ENCODE assay signal across 20 cellular contexts in the genomic region with DNA sequence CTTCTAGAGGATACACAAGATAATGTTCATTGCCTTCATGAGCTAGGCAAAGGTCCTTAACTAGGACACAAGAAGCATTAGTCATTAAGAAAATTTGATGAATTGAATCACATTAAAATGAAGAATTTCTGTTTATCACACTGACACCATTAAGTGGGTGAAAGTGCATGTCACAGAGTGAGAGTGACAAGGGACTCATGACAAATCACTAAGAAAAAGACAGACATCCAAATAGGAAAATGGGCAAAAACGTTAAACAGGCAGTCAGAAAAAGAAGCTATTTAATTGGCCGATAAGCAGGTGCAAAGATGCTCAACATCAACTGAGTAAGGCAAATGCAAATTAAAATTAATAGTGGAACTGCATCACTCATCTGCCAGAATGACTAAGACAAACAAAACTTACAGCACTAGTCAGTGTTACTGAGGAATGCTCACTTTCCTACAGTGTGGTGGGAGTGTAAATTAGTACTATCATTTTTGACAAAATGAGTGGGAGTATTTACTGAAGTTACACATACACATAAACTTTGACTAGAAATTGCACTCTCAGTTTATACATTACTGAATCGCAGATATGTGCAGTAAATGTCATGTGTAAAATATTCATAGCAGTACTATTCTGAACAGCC. TPM values are rescaled to one million over a fixed set of nuclear protein-coding genes. Genes with fewer than 3 reads are reported as not detected.
A peak's percentile ranks its signal among the peaks of the same experiment; 100 is the strongest.
DNase-seq lines count a peak whose midpoint lies in the region; ATAC-seq, FAIRE-seq and TF ChIP-seq lines count a peak whose summit lies in the region.
"Had no signal": no experiment of that assay in that cellular context is flagged by ENCODE, and none has a peak within 500 bp of the region (broad histone marks: within the 10 kb centered on the region; RNA-seq: fewer than 3 reads in every experiment).

No MANE protein-coding gene starts in this region.

- H3K9me3 ChIP-seq in IMR-90 (ENCODE audit: control insufficient read depth, insufficient read depth, low read length) (peaks cover 7% of the 10 kb centered on the region), astrocyte (ENCODE audit: insufficient read depth, low read depth, low read length) (peaks cover 3% of the 10 kb centered on the region), H9 (ENCODE audit: control insufficient read depth, low read depth, low read length) (no peaks in the 10 kb centered on the region)
- H3K9me3 ChIP-seq: body of pancreas, mucosa of descending colon, tibial artery had no signal

- H4K91ac ChIP-seq in IMR-90 (ENCODE audit: insufficient read depth, low read depth, low read length) = no peak overlapping the region
- no peak overlapping the region for H4K91ac ChIP-seq in H9 (ENCODE audit: insufficient read length, low read depth, low read length)

- H4K5ac ChIP-seq in IMR-90 (ENCODE audit: low read depth, low read length) (no peak overlapping the region), H9 (ENCODE audit: insufficient read length, low read depth, low read length) (no peak overlapping the region)

- H2BK5ac ChIP-seq in IMR-90 (ENCODE audit: low read depth, low read length, poor library complexity, severe bottlenecking) = peak overlapping the region; percentile 24
- H2BK5ac ChIP-seq in H9 (ENCODE audit: insufficient read length, low read length) = no peak overlapping the region

- H3K36me3 Mint-ChIP-seq in activated naive CD8-positive, alpha-beta T cell = peaks cover 3% of the 10 kb centered on the region
- peaks cover 4% of the 10 kb centered on the region for H3K36me3 Mint-ChIP-seq in activated naive CD8-positive, alpha-beta T cell treated with anti-CD3 and anti-CD28 coated beads for 36 hours
- H3K36me3 Mint-ChIP-seq in astrocyte (ENCODE audit: low read depth, unreplicated experiment) = peaks cover 4% of the 10 kb centered on the region
- H3K36me3 Mint-ChIP-seq in stimulated activated naive CD8-positive, alpha-beta T cell treated with anti-CD3 and anti-CD28 coated beads, Interleukin-15, Interleukin-2, amounts not matched to agents 100 ng/mL and 50 ng/mL, for 24 hours (ENCODE audit: low read depth) = no peaks in the 10 kb centered on the region
- no peaks in the 10 kb centered on the region for H3K36me3 Mint-ChIP-seq in glutamatergic neuron (ENCODE audit: unreplicated experiment)
- H3K36me3 Mint-ChIP-seq in H9 (ENCODE audit: insufficient read depth in 1 of 3, low read depth in 3 of 3) = peaks cover 0 to 4% (median 2%) of the 10 kb centered on the region in 3 experiments; a peak in 3 of 7 replicates

- peak overlapping the region; percentile 89 for H3K27ac Mint-ChIP-seq in activated naive CD8-positive, alpha-beta T cell
- no peak overlapping the region for H3K27ac Mint-ChIP-seq in activated naive CD8-positive, alpha-beta T cell treated with anti-CD3 and anti-CD28 coated beads for 36 hours
- H3K27ac Mint-ChIP-seq in astrocyte (ENCODE audit: unreplicated experiment) (peak overlapping the region; percentile 8), glutamatergic neuron (ENCODE audit: unreplicated experiment) (no peak overlapping the region), H9 (no peak overlapping the region)
- H3K27ac Mint-ChIP-seq in stimulated activated naive CD8-positive, alpha-beta T cell treated with anti-CD3 and anti-CD28 coated beads, Interleukin-15, Interleukin-2, amounts not matched to agents 100 ng/mL and 50 ng/mL, for 24 hours = peak overlapping the region; percentile 95
- H3K27ac Mint-ChIP-seq: endodermal cell had no signal

- H3K27ac ChIP-seq in IMR-90 (ENCODE audit: insufficient read depth, low read length) (no peak overlapping the region), astrocyte (ENCODE audit: low read depth, low read length) (no peak overlapping the region), H9 (ENCODE audit: insufficient read length, low read depth, low read length) (no peak overlapping the region)
- H3K27ac ChIP-seq: body of pancreas, spleen, tibial artery had no signal

- H3K56ac ChIP-seq in IMR-90 (ENCODE audit: extremely low read depth, insufficient read depth, low read length) (no peak overlapping the region), H9 (ENCODE audit: insufficient read length, low read depth, low read length) (no peak overlapping the region)

- no peak overlapping the region; the same call in 1 of the 2 replicates for H2BK20ac ChIP-seq in IMR-90 (ENCODE audit: low read depth, low read length)
- H2BK20ac ChIP-seq in H9 (ENCODE audit: low read depth, low read length, poor library complexity, severe bottlenecking) = no peak overlapping the region

- H2BK15ac ChIP-seq in IMR-90 (ENCODE audit: low read depth, low read length) (no peak overlapping the region), H9 (ENCODE audit: low read depth, low read length) (no peak overlapping the region)

- DNase-seq in activated naive CD8-positive, alpha-beta T cell treated with anti-CD3 and anti-CD28 coated beads for 36 hours = no peak
- peak; percentile 46 for DNase-seq in IMR-90
- DNase-seq in astrocyte (ENCODE audit: low read depth) = peak; percentile 52
- no peak for DNase-seq in glutamatergic neuron
- no peak for DNase-seq in H9
- DNase-seq: activated CD4-positive, alpha-beta T cell treated with anti-CD3 and anti-CD28 coated beads, Interleukin-2, amount 50 U/mL, for 48 hours; activated effector memory CD4-positive, alpha-beta T cell treated with anti-CD3 and anti-CD28 coated beads, Interleukin-2, amount 50 U/mL, for 16 hours; AML-193; body of pancreas; endodermal cell; Kasumi-1; mucosa of descending colon; NCI-H1092; NCI-H2081; SHP77; spleen; tibial artery had no signal

- in situ Hi-C loops in IMR-90 (cut with MboI; ENCODE audit: low sequenced_read_pairs) = no loop called here

- H3K9me1 ChIP-seq in IMR-90 (ENCODE audit: insufficient read depth, low read length) = no peaks in the 10 kb centered on the region

- BruUV-seq in IMR-90 (replicated peaks; lab: Mats Ljungman, UMichigan) = no TSS peak

- H3K4me1 ChIP-seq in IMR-90 (ENCODE audit: control insufficient read depth, insufficient read depth, low read length) (peaks cover 10% of the 10 kb centered on the region), astrocyte (ENCODE audit: insufficient read depth, low read length) (peaks cover 22% of the 10 kb centered on the region), H9 (ENCODE audit: insufficient read depth, low read length) (no peaks in the 10 kb centered on the region)
- H3K4me1 ChIP-seq: spleen, tibial artery had no signal

- H2BK120ac ChIP-seq in IMR-90 (ENCODE audit: low read depth, low read length) (no peak overlapping the region), H9 (ENCODE audit: low read depth, low read length, poor library complexity, severe bottlenecking) (no peak overlapping the region)

- peak; percentile 33 for ATAC-seq in IMR-90 (ENCODE audit: low read depth)
- ATAC-seq: body of pancreas, mucosa of descending colon had no signal

- H2AFZ ChIP-seq in IMR-90 (replicated peaks; ENCODE audit: low read length, poor library complexity) (no peak overlapping the region), astrocyte (ENCODE audit: low read depth, low read length) (no peak overlapping the region), H9 (ENCODE audit: low read length) (no peak overlapping the region)

- no peaks in the 10 kb centered on the region for H3K79me2 ChIP-seq in astrocyte (ENCODE audit: insufficient read depth, low read length)
- H3K79me2 ChIP-seq in H9 (ENCODE audit: insufficient read depth, low read length) = no peaks in the 10 kb centered on the region

- H3K4me1 Mint-ChIP-seq in activated naive CD8-positive, alpha-beta T cell (ENCODE audit: low read depth) = peaks cover 18% of the 10 kb centered on the region
- H3K4me1 Mint-ChIP-seq in activated naive CD8-positive, alpha-beta T cell treated with anti-CD3 and anti-CD28 coated beads for 36 hours = peaks cover 15% of the 10 kb centered on the region
- H3K4me1 Mint-ChIP-seq in astrocyte (ENCODE audit: low read depth, unreplicated experiment) (peaks cover 32% of the 10 kb centered on the region), glutamatergic neuron (ENCODE audit: low read depth, unreplicated experiment) (peaks cover 3% of the 10 kb centered on the region), H9 (no peaks in the 10 kb centered on the region)
- peaks cover 40% of the 10 kb centered on the region for H3K4me1 Mint-ChIP-seq in stimulated activated naive CD8-positive, alpha-beta T cell treated with anti-CD3 and anti-CD28 coated beads, Interleukin-15, Interleukin-2, amounts not matched to agents 100 ng/mL and 50 ng/mL, for 24 hours (ENCODE audit: low read depth)
- H3K4me1 Mint-ChIP-seq: endodermal cell had no signal

- H3K14ac ChIP-seq in IMR-90 (replicated peaks; ENCODE audit: low read depth, low read length) (no peak overlapping the region), H9 (ENCODE audit: insufficient read depth, low read length) (no peak overlapping the region)

- no peak overlapping the region for H3K4me2 ChIP-seq in IMR-90 (ENCODE audit: low read depth, low read length)
- H3K4me2 ChIP-seq in astrocyte (ENCODE audit: low read length) = no peak overlapping the region
- no peak overlapping the region for H3K4me2 ChIP-seq in H9 (ENCODE audit: insufficient read depth, insufficient read length, low read length)

- H3K9ac ChIP-seq in IMR-90 (ENCODE audit: low read depth, low read length) (no peak overlapping the region), astrocyte (ENCODE audit: low read length) (no peak overlapping the region), H9 (ENCODE audit: extremely low read depth, insufficient read length, low read length) (no peak overlapping the region)

- no peak overlapping the region for H3T11ph ChIP-seq in H9 (ENCODE audit: low read length)

- H3K79me1 ChIP-seq in IMR-90 (ENCODE audit: low read depth in 1 of 2, low read length in 2 of 2) = no peaks in the 10 kb centered on the region
- no peaks in the 10 kb centered on the region for H3K79me1 ChIP-seq in H9 (ENCODE audit: insufficient read depth, low read depth, low read length, poor library complexity, severe bottlenecking)

- no peaks in the 10 kb centered on the region for H3K23me2 ChIP-seq in H9 (ENCODE audit: insufficient read length, low read depth, low read length, poor library complexity, severe bottlenecking)

- no peaks in the 10 kb centered on the region for H3K9me3 Mint-ChIP-seq in activated naive CD8-positive, alpha-beta T cell (ENCODE audit: low read depth)
- H3K9me3 Mint-ChIP-seq in activated naive CD8-positive, alpha-beta T cell treated with anti-CD3 and anti-CD28 coated beads for 36 hours = peaks cover 4% of the 10 kb centered on the region
- H3K9me3 Mint-ChIP-seq in astrocyte (ENCODE audit: unreplicated experiment) = peaks cover 7% of the 10 kb centered on the region
- H3K9me3 Mint-ChIP-seq in stimulated activated naive CD8-positive, alpha-beta T cell treated with anti-CD3 and anti-CD28 coated beads, Interleukin-15, Interleukin-2, amounts not matched to agents 100 ng/mL and 50 ng/mL, for 24 hours = peaks cover 10% of the 10 kb centered on the region
- H3K9me3 Mint-ChIP-seq in glutamatergic neuron (ENCODE audit: unreplicated experiment) = no peaks in the 10 kb centered on the region
- H3K9me3 Mint-ChIP-seq in H9 = peaks cover 4 to 5% of the 10 kb centered on the region in 2 experiments; a peak in 3 of 5 replicates

- TF ChIP-seq RAD21 in IMR-90 (IDR thresholded peaks at IDR 0.05; ENCODE audit: low read length) = no peak

- H3K4me3 ChIP-seq in IMR-90 (ENCODE audit: insufficient read depth, low read depth, low read length) (no peak overlapping the region), astrocyte (ENCODE audit: insufficient read depth, low read depth, low read length) (no peak overlapping the region)
- H3K4me3 ChIP-seq: body of pancreas, mucosa of descending colon, spleen, tibial artery had no signal

- H3K18ac ChIP-seq in IMR-90 (ENCODE audit: low read depth, low read length) (peak overlapping the region; percentile 14; the same call in 1 of the 2 replicates), H9 (ENCODE audit: insufficient read length, low read depth, low read length) (no peak overlapping the region)

- no CpG with 5 or more reads among the region's 3 CpGs for WGBS in IMR-90 (ENCODE audit: extremely low coverage in 2 of 2, insufficient read length in 1 of 2), 2 experiments
- no CpG with 5 or more reads among the region's 3 CpGs for WGBS in H9 (ENCODE audit: extremely low coverage, insufficient read length, low lambda C conversion rate)

- H3K36me3 ChIP-seq in IMR-90 (ENCODE audit: control insufficient read depth, insufficient read depth, low read length) = no peaks in the 10 kb centered on the region
- no peaks in the 10 kb centered on the region for H3K36me3 ChIP-seq in astrocyte (ENCODE audit: insufficient read depth, low read length)
- H3K36me3 ChIP-seq: spleen, tibial artery had no signal

- no peak overlapping the region for H3K4ac ChIP-seq in IMR-90 (ENCODE audit: low read depth, low read length)
- no peak overlapping the region for H3K4ac ChIP-seq in H9 (ENCODE audit: low read depth, low read length)

- intact Hi-C loops in IMR-90 (cut with micrococcal nuclease) = loop anchor here (5.0 kb wide), 1 partner anchor 114 kb away; no protein-coding TSS in a partner anchor

- H3K23ac ChIP-seq in IMR-90 (ENCODE audit: low read depth, low read length) (no peak overlapping the region), H9 (ENCODE audit: insufficient read length, low read depth, low read length) (no peak overlapping the region)

- H4K20me1 ChIP-seq in IMR-90 (ENCODE audit: insufficient read depth, low read length) (no peaks in the 10 kb centered on the region), astrocyte (ENCODE audit: insufficient read depth, low read length) (no peaks in the 10 kb centered on the region), H9 (ENCODE audit: control insufficient read depth, insufficient read depth, insufficient read length) (no peaks in the 10 kb centered on the region)

- no peak for TF ChIP-seq CTCF in IMR-90 (conservative IDR thresholded peaks at IDR 0.05; ENCODE audit: low read depth, low read length)
- TF ChIP-seq CTCF in astrocyte (IDR thresholded peaks at IDR 0.05; ENCODE audit: insufficient read depth, low read depth, low read length) = no peak
- no peak for TF ChIP-seq CTCF in glutamatergic neuron (IDR thresholded peaks at IDR 0.05; ENCODE audit: partially characterized antibody, unreplicated experiment)
- no peak for TF ChIP-seq CTCF in H9 (conservative IDR thresholded peaks at IDR 0.05)

- dilution Hi-C loops in IMR-90 (cut with HindIII; ENCODE audit: low sequenced_read_pairs, unreplicated experiment) = no loop called here

- CTCF ChIA-PET in IMR-90 (lab: Yijun Ruan, JAX) = interaction anchor here (0.8 to 1.2 kb wide), 2 partner anchors 10 to 12 kb away, joined by 3 to 4 read pairs; no protein-coding TSS in a partner anchor

- H3K27me3 Mint-ChIP-seq in activated naive CD8-positive, alpha-beta T cell = no peaks in the 10 kb centered on the region
- no peaks in the 10 kb centered on the region for H3K27me3 Mint-ChIP-seq in activated naive CD8-positive, alpha-beta T cell treated with anti-CD3 and anti-CD28 coated beads for 36 hours
- no peaks in the 10 kb centered on the region for H3K27me3 Mint-ChIP-seq in astrocyte (ENCODE audit: low read depth, unreplicated experiment)
- H3K27me3 Mint-ChIP-seq in stimulated activated naive CD8-positive, alpha-beta T cell treated with anti-CD3 and anti-CD28 coated beads, Interleukin-15, Interleukin-2, amounts not matched to agents 100 ng/mL and 50 ng/mL, for 24 hours = no peaks in the 10 kb centered on the region
- H3K27me3 Mint-ChIP-seq in glutamatergic neuron (ENCODE audit: unreplicated experiment) = no peaks in the 10 kb centered on the region
- H3K27me3 Mint-ChIP-seq in H9 (ENCODE audit: low read depth) = no peaks in the 10 kb centered on the region; the same call in 1 of the 2 replicates

- H2AK9ac ChIP-seq in IMR-90 (replicated peaks; ENCODE audit: low read depth, low read length, poor library complexity) = no peak overlapping the region

- peak overlapping the region; percentile 11 for H3K4me3 Mint-ChIP-seq in activated naive CD8-positive, alpha-beta T cell
- H3K4me3 Mint-ChIP-seq in activated naive CD8-positive, alpha-beta T cell treated with anti-CD3 and anti-CD28 coated beads for 36 hours = no peak overlapping the region
- H3K4me3 Mint-ChIP-seq in astrocyte (ENCODE audit: unreplicated experiment) = no peak overlapping the region
- peak overlapping the region; percentile 53 for H3K4me3 Mint-ChIP-seq in stimulated activated naive CD8-positive, alpha-beta T cell treated with anti-CD3 and anti-CD28 coated beads, Interleukin-15, Interleukin-2, amounts not matched to agents 100 ng/mL and 50 ng/mL, for 24 hours
- no peak overlapping the region for H3K4me3 Mint-ChIP-seq in glutamatergic neuron (ENCODE audit: unreplicated experiment)
- no peak overlapping the region for H3K4me3 Mint-ChIP-seq in H9
- H3K4me3 Mint-ChIP-seq: endodermal cell had no signal

- FAIRE-seq in astrocyte (lab: Jason Lieb, UNC) = peak; percentile 75
- FAIRE-seq: colon had no signal

- H4K8ac ChIP-seq in IMR-90 (ENCODE audit: low read depth in 2 of 2, low read length in 2 of 2) (no peak overlapping the region), H9 (replicated peaks; ENCODE audit: insufficient read length, low read depth, low read length) (no peak overlapping the region)

- no peak for TF ChIP-seq POLR2A in IMR-90 (IDR thresholded peaks at IDR 0.05; ENCODE audit: low read depth, low read length)

- H2AK5ac ChIP-seq in IMR-90 (ENCODE audit: low read depth, low read length) (no peak overlapping the region), H9 (ENCODE audit: insufficient read length, low read length) (no peak overlapping the region)

- POLR2A ChIA-PET in IMR-90 (lab: Charles Lee; ENCODE audit: unreplicated experiment) = no interaction called here

- H3K27me3 ChIP-seq in IMR-90 (ENCODE audit: control insufficient read depth, insufficient read depth, low read length) = no peaks in the 10 kb centered on the region
- no peaks in the 10 kb centered on the region for H3K27me3 ChIP-seq in astrocyte (ENCODE audit: insufficient read depth, low read length)
- no peaks in the 10 kb centered on the region for H3K27me3 ChIP-seq in H9 (ENCODE audit: insufficient read depth, low read length)
- H3K27me3 ChIP-seq: body of pancreas, spleen, tibial artery had no signal

- no peak overlapping the region for H2BK12ac ChIP-seq in H9 (ENCODE audit: insufficient read length, low read depth, low read length)

RNA-seq across cellular contexts. Expression of gene RUNX1, which starts 39.2 kb away (rescaled TPM):
- total RNA-seq in activated naive CD8-positive, alpha-beta T cell treated with anti-CD3 and anti-CD28 coated beads for 36 hours = 10 to 100 TPM; 16.6 to 18.0 TPM
- total RNA-seq in IMR-90 (2012; rRNA removed) (16.7 and 56.5 TPM in 2 replicates), astrocyte (84.6 and 94.1 TPM in 2 replicates), glutamatergic neuron (ENCODE audit: unreplicated experiment) (0.47 TPM), H9 (2021) (0.59 and 0.72 TPM in 2 replicates)
- polyA plus RNA-seq in IMR-90 (2012; rRNA removed) = 34.5 and 45.0 TPM in 2 replicates
- polyA plus RNA-seq in IMR-90 (2012; cell fraction: cytosol; rRNA removed) = 33.2 and 58.6 TPM in 2 replicates
- 85.5 and 137 TPM in 2 replicates for polyA plus RNA-seq in IMR-90 (2012; cell fraction: nucleus; rRNA removed; ENCODE audit: low replicate concordance)

Comparison
In these comparisons a context has a peak if more than half of its experiments do, and no peak if none do; other contexts are left out.
1. H3K27ac Mint-ChIP-seq: peak in activated naive CD8-positive, alpha-beta T cell (single experiment), astrocyte (single experiment) and stimulated activated naive CD8-positive, alpha-beta T cell treated with anti-CD3 and anti-CD28 coated beads, Interleukin-15, Interleukin-2, amounts not matched to agents 100 ng/mL and 50 ng/mL, for 24 hours (single experiment); none in activated naive CD8-positive, alpha-beta T cell treated with anti-CD3 and anti-CD28 coated beads for 36 hours (single experiment), glutamatergic neuron (single experiment) and H9 (0 of 3).
2. H3K4me3 Mint-ChIP-seq: peak in activated naive CD8-positive, alpha-beta T cell (single experiment) and stimulated activated naive CD8-positive, alpha-beta T cell treated with anti-CD3 and anti-CD28 coated beads, Interleukin-15, Interleukin-2, amounts not matched to agents 100 ng/mL and 50 ng/mL, for 24 hours (single experiment); none in activated naive CD8-positive, alpha-beta T cell treated with anti-CD3 and anti-CD28 coated beads for 36 hours (single experiment), astrocyte (single experiment), glutamatergic neuron (single experiment) and H9 (0 of 2).
3. DNase-seq: peak in IMR-90 (single experiment) and astrocyte (single experiment); none in activated naive CD8-positive, alpha-beta T cell treated with anti-CD3 and anti-CD28 coated beads for 36 hours (single experiment), glutamatergic neuron (single experiment) and H9 (single experiment).
4. RNA of gene RUNX1, which starts 39.2 kb away (total RNA-seq): 84.6 to 94.1 TPM in astrocyte, 16.7 to 56.5 TPM in IMR-90 and 16.6 to 18.0 TPM in activated naive CD8-positive, alpha-beta T cell treated with anti-CD3 and anti-CD28 coated beads for 36 hours; 0.59 to 0.72 TPM in H9 and 0.47 TPM in glutamatergic neuron (single experiment); every median in the first group is over 10 times any median in the second.